ENCODE assay signal across 8 cellular contexts in genomic region chr15:45187894-45188830, GRCh38. TPM values are rescaled to one million over a fixed set of nuclear protein-coding genes. Genes with fewer than 3 reads are reported as not detected.
DNase-seq lines count a peak whose midpoint lies in the region; ATAC-seq and TF ChIP-seq lines count a peak whose summit lies in the region.

A gene with protein sequence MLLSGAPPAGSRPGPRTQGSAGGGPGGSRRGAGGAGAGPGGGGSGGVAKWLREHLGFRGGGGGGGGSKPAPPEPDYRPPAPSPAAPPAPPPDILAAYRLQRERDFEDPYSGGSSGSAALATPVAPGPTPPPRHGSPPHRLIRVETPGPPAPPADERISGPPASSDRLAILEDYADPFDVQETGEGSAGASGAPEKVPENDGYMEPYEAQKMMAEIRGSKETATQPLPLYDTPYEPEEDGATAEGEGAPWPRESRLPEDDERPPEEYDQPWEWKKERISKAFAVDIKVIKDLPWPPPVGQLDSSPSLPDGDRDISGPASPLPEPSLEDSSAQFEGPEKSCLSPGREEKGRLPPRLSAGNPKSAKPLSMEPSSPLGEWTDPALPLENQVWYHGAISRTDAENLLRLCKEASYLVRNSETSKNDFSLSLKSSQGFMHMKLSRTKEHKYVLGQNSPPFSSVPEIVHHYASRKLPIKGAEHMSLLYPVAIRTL (minus strand): TSS chr15:45187966. CDS start chr15:45187951, 15 bp downstream.

- H4K20me1 ChIP-seq in Karpas-422 (ENCODE audit: insufficient read depth, low read depth, low read length) = 0 out of 2 replicates have a peak, but pooled peaks cover 6% of the 10 kb centered on the region

- H3K27me3 ChIP-seq in Karpas-422 (ENCODE audit: low read length) (no peaks in the 10 kb centered on the region), iPS-18a (ENCODE audit: control insufficient read depth, insufficient read depth, low read length) (peaks cover 25% of the 10 kb centered on the region)

- peaks cover 49% of the 10 kb centered on the region for H3K79me2 ChIP-seq in Karpas-422 (ENCODE audit: low read length)

- no peak for TF ChIP-seq CTCF in astrocyte of the cerebellum (IDR thresholded peaks at IDR 0.05; ENCODE audit: low read depth, low read length, missing control alignments)

- H3K9ac ChIP-seq in Karpas-422 (ENCODE audit: low read length) (peak within 1 kb of the TSS; percentile 92), iPS-18a (ENCODE audit: low read length) (peak within 1 kb of the TSS; percentile 64)

- H2AFZ ChIP-seq in Karpas-422 (ENCODE audit: low read length) = peak within 1 kb of the TSS; percentile 95

- peak within 1 kb of the TSS; percentile 74 for H3K27ac ChIP-seq in Karpas-422 (ENCODE audit: low read length)
- H3K27ac ChIP-seq in iPS-18a (ENCODE audit: low read length) = no peak within 1 kb of the TSS
- H3K27ac ChIP-seq in skin epidermis = peak within 1 kb of the TSS in 19 of 21 experiments; percentile 11 to 95 (median 69)

- DNase-seq in GDM1 (lab: John Stamatoyannopoulos, UW) = peak; percentile 54
- peak; percentile 83 for DNase-seq in Karpas-422
- peak; percentile 33 to 58 (median 52) for DNase-seq in T-helper 1 cell
- no peak for DNase-seq in astrocyte of the cerebellum (ENCODE audit: low read depth)
- DNase-seq in GOT3 (lab: John Stamatoyannopoulos, UW) = no peak

- peak within 1 kb of the TSS; percentile 97 for H3K4me2 ChIP-seq in Karpas-422 (ENCODE audit: low read depth, low read length, poor library complexity, severe bottlenecking)

- H3K4me3 ChIP-seq in Karpas-422 (ENCODE audit: low read length) (peak within 1 kb of the TSS; percentile 94), astrocyte of the cerebellum (ENCODE audit: low read depth, low read length) (peak within 1 kb of the TSS; percentile 66), iPS-18a (ENCODE audit: low read length) (peak within 1 kb of the TSS; percentile 88), skin epidermis (peak within 1 kb of the TSS; percentile 48 to 68 (median 55))

- no peaks in the 10 kb centered on the region for H3K9me2 ChIP-seq in Karpas-422 (replicated peaks; ENCODE audit: insufficient read depth, low read length)

- H3K9me3 ChIP-seq in Karpas-422 (ENCODE audit: low read length) = no peaks in the 10 kb centered on the region
- no peaks in the 10 kb centered on the region for H3K9me3 ChIP-seq in iPS-18a (ENCODE audit: control insufficient read depth, low read depth, low read length)

- no peak for ATAC-seq in HG03565 (IDR thresholded peaks at IDR 0.05; ENCODE audit: unreplicated experiment)

- H3K36me3 ChIP-seq in Karpas-422 (ENCODE audit: insufficient read depth, low read length) (no peaks in the 10 kb centered on the region), iPS-18a (ENCODE audit: control insufficient read depth, low read depth, low read length) (no peaks in the 10 kb centered on the region)

- in situ Hi-C loops in astrocyte of the cerebellum (cut with HindIII; ENCODE audit: low sequenced_read_pairs) = no loop called here

- peaks cover 46% of the 10 kb centered on the region for H3K4me1 ChIP-seq in Karpas-422 (ENCODE audit: low read length)
- peaks cover 23% of the 10 kb centered on the region for H3K4me1 ChIP-seq in iPS-18a (ENCODE audit: control insufficient read depth, low read depth, low read length)

RNA-seq across cellular contexts. Expression of the gene that starts here (rescaled TPM):
- total RNA-seq in Karpas-422 (2014; rRNA removed; shearing (Covaris generic); ENCODE audit: low replicate concordance) = 10.9 and 35.4 TPM in 2 replicates

Comparison
In these comparisons a context has a peak if more than half of its experiments do, and no peak if none do; other contexts are left out.
1. DNase-seq: peak in GDM1 (single experiment), Karpas-422 (single experiment) and T-helper 1 cell (5 of 5); none in astrocyte of the cerebellum (single experiment) and GOT3 (single experiment).
2. Peak in every context shown above with its lines, with median percentiles within 50 percentile points of each other: H3K4me3 ChIP-seq.